In the genomic region with DNA sequence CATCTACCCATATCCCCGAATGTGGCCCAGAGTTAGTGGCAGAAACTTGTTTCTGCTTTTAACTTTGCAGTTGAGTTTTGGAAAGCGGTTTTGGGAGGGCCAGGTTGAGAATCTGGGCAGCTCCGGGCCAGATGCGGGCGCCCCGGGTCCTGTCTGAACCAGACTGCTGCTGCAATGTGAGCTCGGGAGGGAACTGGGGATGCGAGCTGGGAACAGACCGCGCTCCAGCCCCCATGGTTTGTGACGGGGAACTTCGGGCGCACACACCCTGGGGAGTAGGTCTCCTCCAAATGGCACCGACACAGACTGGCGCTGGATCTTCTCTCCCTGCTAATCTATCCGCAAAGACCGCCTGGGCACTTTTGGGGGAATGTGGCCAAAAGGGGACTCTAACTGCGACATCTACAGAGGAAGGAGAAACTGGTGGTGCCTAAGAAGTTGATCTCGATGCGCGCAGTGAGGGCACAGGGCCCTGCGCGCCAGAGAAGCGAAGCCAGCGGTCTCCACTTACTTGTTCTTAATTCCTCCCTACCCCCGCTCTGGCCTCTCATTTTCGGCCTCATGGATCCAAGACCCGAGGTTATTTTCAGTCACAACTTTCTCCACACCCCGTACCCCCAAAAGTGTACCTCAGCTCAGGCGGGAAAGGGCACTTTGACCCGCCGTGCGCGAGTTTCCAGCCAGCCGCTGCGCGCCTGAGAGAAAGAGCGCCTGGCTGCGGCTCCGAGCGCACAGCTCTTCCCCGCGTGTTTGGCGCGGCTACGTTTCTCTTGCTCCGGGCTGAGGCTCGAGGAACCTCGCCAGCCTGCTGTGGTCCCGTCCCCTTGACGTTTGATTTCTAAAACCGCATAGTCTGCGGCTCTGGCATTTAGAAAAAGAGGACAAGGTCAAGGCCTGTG, we compare ENCODE assay signal across 10 cellular contexts.
DNase-seq lines count a peak whose midpoint lies in the region; ATAC-seq, FAIRE-seq and TF ChIP-seq lines count a peak whose summit lies in the region.
"Had no signal": no experiment of that assay in that cellular context is flagged by ENCODE, and none has a peak within 500 bp of the region (broad histone marks: within the 10 kb centered on the region; RNA-seq: fewer than 3 reads in every experiment).

No MANE protein-coding gene starts in this region.

- no peak overlapping the region for H4K91ac ChIP-seq in H9 (ENCODE audit: insufficient read length, low read depth, low read length)

- peaks cover 39% of the 10 kb centered on the region for H3K23me2 ChIP-seq in H9 (ENCODE audit: insufficient read length, low read depth, low read length, poor library complexity, severe bottlenecking)

- SMC1A ChIA-PET in GM12878 (lab: Charles Lee; ENCODE audit: uncharacterized antibody, unreplicated experiment): no interaction called here

- H2BK120ac ChIP-seq in H9 (ENCODE audit: low read depth, low read length, poor library complexity, severe bottlenecking): no peak overlapping the region

- no peak overlapping the region for H2AFZ ChIP-seq in H9 (ENCODE audit: low read length)
- no peak overlapping the region for H2AFZ ChIP-seq in GM12878 (ENCODE audit: control insufficient read depth, low read depth, low read length)

- TF ChIP-seq RAD21 in GM12878 (IDR thresholded peaks at IDR 0.05; ENCODE audit: insufficient read depth, low read depth, low read length): no peak

- H3K27ac Mint-ChIP-seq in H9: no peak overlapping the region; a peak in 1 of 7 replicates
- no peak overlapping the region for H3K27ac Mint-ChIP-seq in stimulated activated naive B cell treated with anti-CD40 and anti-IgM and Interleukin-4, amounts not matched to agents 10 μg/mL and 1 μg/mL and 100 μg/mL, for 72 hours
- H3K27ac Mint-ChIP-seq: natural killer cell treated with Interleukin-12 subunit alpha and Interleukin-12 subunit beta and Interleukin-15 and Interleukin-18, amount 100 ng/mL, for 72 hours; stimulated activated effector memory CD8-positive, alpha-beta T cell treated with anti-CD3 and anti-CD28 coated beads, Interleukin-12 subunit alpha, Interleukin-12 subunit beta, amount 100 ng/mL, for 72 hours had no signal

- in situ Hi-C loops in GM12878 (cut with MboI): no loop called here

- no peak overlapping the region for H4K5ac ChIP-seq in H9 (ENCODE audit: insufficient read length, low read depth, low read length)

- no peak overlapping the region for H3K18ac ChIP-seq in H9 (ENCODE audit: insufficient read length, low read depth, low read length)

- no peak overlapping the region for H3K56ac ChIP-seq in H9 (ENCODE audit: insufficient read length, low read depth, low read length)

- H2BK20ac ChIP-seq in H9 (ENCODE audit: low read depth, low read length, poor library complexity, severe bottlenecking): no peak overlapping the region

- RAD21 ChIA-PET in GM12878 (lab: Charles Lee; ENCODE audit: unreplicated experiment): no interaction called here

- no peak overlapping the region for H2BK15ac ChIP-seq in H9 (ENCODE audit: low read depth, low read length)

- no peak overlapping the region for H2BK12ac ChIP-seq in H9 (ENCODE audit: insufficient read length, low read depth, low read length)

- no peaks in the 10 kb centered on the region for H4K20me1 ChIP-seq in H9 (ENCODE audit: control insufficient read depth, insufficient read depth, insufficient read length)
- no peaks in the 10 kb centered on the region for H4K20me1 ChIP-seq in GM12878 (ENCODE audit: control insufficient read depth, insufficient read depth)

- no peaks in the 10 kb centered on the region for H3K79me1 ChIP-seq in H9 (ENCODE audit: insufficient read depth, low read depth, low read length, poor library complexity, severe bottlenecking)

- H3K4me1 Mint-ChIP-seq in H9: peaks cover 43 to 54% of the 10 kb centered on the region in 2 experiments
- H3K4me1 Mint-ChIP-seq in stimulated activated naive B cell treated with anti-CD40 and anti-IgM and Interleukin-4, amounts not matched to agents 10 μg/mL and 1 μg/mL and 100 μg/mL, for 72 hours: peaks cover 12 to 19% of the 10 kb centered on the region in 2 donors
- H3K4me1 Mint-ChIP-seq: stimulated activated effector memory CD8-positive, alpha-beta T cell treated with anti-CD3 and anti-CD28 coated beads, Interleukin-12 subunit alpha, Interleukin-12 subunit beta, amount 100 ng/mL, for 72 hours had no signal

- H4K8ac ChIP-seq in H9 (replicated peaks; ENCODE audit: insufficient read length, low read depth, low read length): no peak overlapping the region

- H3K27me3 Mint-ChIP-seq in H9 (ENCODE audit: low read depth): peaks cover 99% of the 10 kb centered on the region
- peaks cover 69 to 86% of the 10 kb centered on the region in 2 donors for H3K27me3 Mint-ChIP-seq in stimulated activated naive B cell treated with anti-CD40 and anti-IgM and Interleukin-4, amounts not matched to agents 10 μg/mL and 1 μg/mL and 100 μg/mL, for 72 hours

- no peak overlapping the region for H3K23ac ChIP-seq in H9 (ENCODE audit: insufficient read length, low read depth, low read length)

- H3K36me3 ChIP-seq in GM12878 (ENCODE audit: control insufficient read depth in 2 of 2, insufficient read depth in 2 of 2, low read length in 1 of 2): no peaks in the 10 kb centered on the region
- no peaks in the 10 kb centered on the region for H3K36me3 ChIP-seq in iPS-15b (ENCODE audit: control insufficient read depth, insufficient read depth, low read length)

- H3K36me3 Mint-ChIP-seq in H9 (ENCODE audit: insufficient read depth in 1 of 3, low read depth in 3 of 3): no peaks in the 10 kb centered on the region; a peak in 1 of 7 replicates
- H3K36me3 Mint-ChIP-seq in stimulated activated naive B cell treated with anti-CD40 and anti-IgM and Interleukin-4, amounts not matched to agents 10 μg/mL and 1 μg/mL and 100 μg/mL, for 72 hours: peaks cover 2 to 8% of the 10 kb centered on the region in 2 donors
- H3K36me3 Mint-ChIP-seq: stimulated activated effector memory CD8-positive, alpha-beta T cell treated with anti-CD3 and anti-CD28 coated beads, Interleukin-12 subunit alpha, Interleukin-12 subunit beta, amount 100 ng/mL, for 72 hours had no signal

- H3K4me2 ChIP-seq in H9 (ENCODE audit: insufficient read depth, insufficient read length, low read length) (peak overlapping the region; percentile 81), GM12878 (ENCODE audit: control insufficient read depth, insufficient read depth) (no peak overlapping the region)

- H3K27ac ChIP-seq in H9 (ENCODE audit: insufficient read length, low read depth, low read length) (no peak overlapping the region), GM12878 (ENCODE audit: control insufficient read depth, insufficient read depth) (no peak overlapping the region)

- no peak overlapping the region for H2BK5ac ChIP-seq in H9 (ENCODE audit: insufficient read length, low read length)

- H3K79me2 ChIP-seq in H9 (ENCODE audit: insufficient read depth, low read length): no peaks in the 10 kb centered on the region
- H3K79me2 ChIP-seq in GM12878 (ENCODE audit: control insufficient read depth, insufficient read depth, low read length): no peaks in the 10 kb centered on the region

- H3K9me3 Mint-ChIP-seq in H9: peaks cover 0 to 4% of the 10 kb centered on the region in 2 experiments; a peak in 2 of 5 replicates
- H3K9me3 Mint-ChIP-seq in stimulated activated naive B cell treated with anti-CD40 and anti-IgM and Interleukin-4, amounts not matched to agents 10 μg/mL and 1 μg/mL and 100 μg/mL, for 72 hours: peaks cover 0 to 3% of the 10 kb centered on the region in 2 donors

- POLR2A ChIA-PET in GM12878 (lab: Charles Lee): no interaction called here

- TF ChIP-seq CTCF in H9 (conservative IDR thresholded peaks at IDR 0.05) (no peak), GM12878 (IDR thresholded peaks at IDR 0.05 in 2 of 3, conservative IDR thresholded peaks at IDR 0.05 in 1 of 3; ENCODE audit: control insufficient read depth in 2 of 3, extremely low read depth in 1 of 3, insufficient read depth in 1 of 3, low read depth in 3 of 3, low read length in 3 of 3) (no peak)

- H3K4me1 ChIP-seq in H9 (ENCODE audit: insufficient read depth, low read length) (no peaks in the 10 kb centered on the region; the same call in 1 of the 2 replicates), GM12878 (ENCODE audit: control insufficient read depth, insufficient read depth, low read length) (no peaks in the 10 kb centered on the region), iPS-15b (ENCODE audit: control insufficient read depth, insufficient read depth, low read length) (no peaks in the 10 kb centered on the region)

- H3K14ac ChIP-seq in H9 (ENCODE audit: insufficient read depth, low read length): no peak overlapping the region

- H3K4ac ChIP-seq in H9 (ENCODE audit: low read depth, low read length): no peak overlapping the region

- CTCF ChIA-PET in GM12878 (lab: Yijun Ruan, JAX): no interaction called here

- DNase-seq in H9 (peak; percentile 41), GM12878 (ENCODE audit: low read depth, low spot score) (no peak), skeletal muscle cell (ENCODE audit: low read depth) (peak; percentile 2), NCI-H1105 (lab: John Stamatoyannopoulos, UW) (no peak), NCI-H187 treated with DMSO at 0.1 percent for 48 hours (lab: John Stamatoyannopoulos, UW) (no peak), RCC 7860 (ENCODE audit: low spot score) (no peak)
- no peak for DNase-seq in stimulated activated naive B cell treated with anti-CD40 and anti-IgM and Interleukin-4, amounts not matched to agents 10 μg/mL and 1 μg/mL and 100 μg/mL, for 72 hours

- no peak overlapping the region for H2AK5ac ChIP-seq in H9 (ENCODE audit: insufficient read length, low read length)

- peak overlapping the region; percentile 74 to 98 for H3K4me3 Mint-ChIP-seq in H9
- H3K4me3 Mint-ChIP-seq in stimulated activated naive B cell treated with anti-CD40 and anti-IgM and Interleukin-4, amounts not matched to agents 10 μg/mL and 1 μg/mL and 100 μg/mL, for 72 hours: no peak overlapping the region
- H3K4me3 Mint-ChIP-seq: natural killer cell treated with Interleukin-12 subunit alpha and Interleukin-12 subunit beta and Interleukin-15 and Interleukin-18, amount 100 ng/mL, for 72 hours; stimulated activated effector memory CD8-positive, alpha-beta T cell treated with anti-CD3 and anti-CD28 coated beads, Interleukin-12 subunit alpha, Interleukin-12 subunit beta, amount 100 ng/mL, for 72 hours had no signal

- FAIRE-seq in GM12878 (lab: Jason Lieb, UNC): no peak
- no peak for FAIRE-seq in RCC 7860 (lab: Jason Lieb, UNC)

- intact Hi-C loops in GM12878 (cut with micrococcal nuclease; ENCODE audit: unreplicated experiment): no loop called here

- H3K9me3 ChIP-seq in H9 (ENCODE audit: control insufficient read depth, low read depth, low read length): no peaks in the 10 kb centered on the region
- no peaks in the 10 kb centered on the region; the same call in 2 of the 3 replicates for H3K9me3 ChIP-seq in GM12878 (replicated peaks; ENCODE audit: control insufficient read depth, insufficient read depth, low read length)
- H3K9me3 ChIP-seq in iPS-15b (ENCODE audit: control insufficient read depth, insufficient read depth, low read length): no peaks in the 10 kb centered on the region

- TF ChIP-seq POLR2A in GM12878 (IDR thresholded peaks at IDR 0.05; ENCODE audit: low read depth, low read length): no peak

- H3T11ph ChIP-seq in H9 (ENCODE audit: low read length): no peak overlapping the region

- no CpG with 5 or more reads among the region's 53 CpGs for WGBS in H9 (ENCODE audit: extremely low coverage, insufficient read length, low lambda C conversion rate)
- WGBS in GM12878 (ENCODE audit: insufficient coverage, insufficient replicate concordance, low lambda C conversion rate, missing lambda C conversion rate): 10% methylated on average over 53 of the region's 53 CpGs

- BruUV-seq in GM12878 (replicated peaks; lab: Mats Ljungman, UMichigan): no TSS peak

- no peak for ATAC-seq in GM12878
- no peak for ATAC-seq in stimulated activated naive B cell treated with anti-CD40 and anti-IgM and Interleukin-4, amounts not matched to agents 10 μg/mL and 1 μg/mL and 100 μg/mL, for 72 hours (replicated peaks)
- ATAC-seq: natural killer cell treated with Interleukin-12 subunit alpha and Interleukin-12 subunit beta and Interleukin-15 and Interleukin-18, amount 100 ng/mL, for 72 hours; stimulated activated effector memory CD8-positive, alpha-beta T cell treated with anti-CD3 and anti-CD28 coated beads, Interleukin-12 subunit alpha, Interleukin-12 subunit beta, amount 100 ng/mL, for 72 hours had no signal

- H3K4me3 ChIP-seq in GM12878 (no peak overlapping the region), iPS-15b (ENCODE audit: low read depth, low read length) (peak overlapping the region; percentile 55), skeletal muscle cell (ENCODE audit: low read depth, low read length) (peak overlapping the region; percentile 55)

- TF ChIP-seq EP300 in GM12878 (IDR thresholded peaks at IDR 0.05; ENCODE audit: borderline replicate concordance in 1 of 2, control insufficient read depth in 1 of 2, low read depth in 2 of 2, low read length in 2 of 2): no peak

- no peak overlapping the region for H3K9ac ChIP-seq in H9 (ENCODE audit: extremely low read depth, insufficient read length, low read length)
- H3K9ac ChIP-seq in GM12878 (ENCODE audit: control insufficient read depth, insufficient read depth, low read length): no peak overlapping the region
- no peak overlapping the region for H3K9ac ChIP-seq in iPS-15b (ENCODE audit: low read depth, low read length)

- H3K27me3 ChIP-seq in H9 (ENCODE audit: insufficient read depth, low read length): peaks cover 74% of the 10 kb centered on the region
- peaks cover 14 to 28% of the 10 kb centered on the region in 2 experiments for H3K27me3 ChIP-seq in GM12878 (replicated peaks in 1 of 2; ENCODE audit: control insufficient read depth in 2 of 2, insufficient read depth in 2 of 2, low read length in 1 of 2)
- H3K27me3 ChIP-seq in iPS-15b (ENCODE audit: control insufficient read depth, insufficient read depth, low read length): peaks cover 93% of the 10 kb centered on the region

Comparison
In these comparisons a context has a peak if more than half of its experiments do, and no peak if none do; other contexts are left out.
1. DNase-seq: peak in H9 (single experiment) and skeletal muscle cell (single experiment); none in GM12878 (single experiment), NCI-H1105 (single experiment), NCI-H187 treated with DMSO at 0.1 percent for 48 hours (single experiment), RCC 7860 (single experiment) and stimulated activated naive B cell treated with anti-CD40 and anti-IgM and Interleukin-4, amounts not matched to agents 10 μg/mL and 1 μg/mL and 100 μg/mL, for 72 hours (single experiment).
2. H3K4me3 Mint-ChIP-seq: peak in H9 (2 of 2); none in stimulated activated naive B cell treated with anti-CD40 and anti-IgM and Interleukin-4, amounts not matched to agents 10 μg/mL and 1 μg/mL and 100 μg/mL, for 72 hours (0 of 2).